In genomic region chr15:85125056-85125661, GRCh38 we compare ENCODE assay signal across 14 cellular contexts.
A peak's percentile ranks its signal among the peaks of the same experiment; 100 is the strongest.
DNase-seq lines count a peak whose midpoint lies in the region; ATAC-seq and TF ChIP-seq lines count a peak whose summit lies in the region.
"Had no signal": no experiment of that assay in that cellular context is flagged by ENCODE, and none has a peak within 500 bp of the region (broad histone marks: within the 10 kb centered on the region; RNA-seq: fewer than 3 reads in every experiment).

No MANE protein-coding gene starts in this region.

- no peaks in the 10 kb centered on the region for H3K9me3 Mint-ChIP-seq in GM23338
- no peaks in the 10 kb centered on the region for H3K9me3 Mint-ChIP-seq in progenitor cell of endocrine pancreas (ENCODE audit: low read depth)
- H3K9me3 Mint-ChIP-seq: activated naive CD8-positive, alpha-beta T cell treated with anti-CD3 and anti-CD28 coated beads for 36 hours; effector memory CD8-positive, alpha-beta T cell had no signal

- no peaks in the 10 kb centered on the region for H3K79me2 ChIP-seq in GM23338 (replicated peaks; ENCODE audit: insufficient read depth)

- no peaks in the 10 kb centered on the region for H3K9me3 ChIP-seq in spleen

- no peak for TF ChIP-seq CTCF in GM23338 (conservative IDR thresholded peaks at IDR 0.05; ENCODE audit: low read depth in 2 of 2)
- no peak for TF ChIP-seq CTCF in RWPE1 (conservative IDR thresholded peaks at IDR 0.05; ENCODE audit: low read depth)
- TF ChIP-seq CTCF in progenitor cell of endocrine pancreas (IDR thresholded peaks at IDR 0.05; ENCODE audit: unreplicated experiment): no peak
- no peak for TF ChIP-seq CTCF in spleen (IDR thresholded peaks at IDR 0.05 in 8 of 11, conservative IDR thresholded peaks at IDR 0.05 in 3 of 11)

- H3K4me3 ChIP-seq in GM23338: no peak overlapping the region
- no peak overlapping the region for H3K4me3 ChIP-seq in spleen

- H2AFZ ChIP-seq in GM23338: no peak overlapping the region

- CTCF ChIA-PET in RWPE1 (lab: Yijun Ruan, JAX): interaction anchor here (0.7 kb wide), 2 partner anchors 12 to 21 kb away, joined by 3 to 4 read pairs; no protein-coding TSS in a partner anchor

- peak; percentile 54 for DNase-seq in GM23338 (ENCODE audit: low spot score)
- peak; percentile 59 for DNase-seq in RWPE1 (ENCODE audit: low spot score)
- peak; percentile 33 for DNase-seq in fibroblast of gingiva (ENCODE audit: low read depth)
- DNase-seq in progenitor cell of endocrine pancreas (ENCODE audit: low spot score, unreplicated experiment): no peak
- no peak for DNase-seq in left lobe of liver (ENCODE audit: low spot score)
- DNase-seq in stimulated activated CD4-positive, alpha-beta T cell treated with anti-CD3 and anti-CD28 coated beads, Interleukin-4, amount 100 ng/mL, for 4 hours: no peak
- no peak for DNase-seq in spleen
- DNase-seq: activated naive CD8-positive, alpha-beta T cell treated with anti-CD3 and anti-CD28 coated beads for 36 hours; effector memory CD8-positive, alpha-beta T cell; NCI-H1417; small intestine had no signal

- H3K4me3 Mint-ChIP-seq in GM23338 (no peak overlapping the region), progenitor cell of endocrine pancreas (ENCODE audit: low read depth) (no peak overlapping the region)
- H3K4me3 Mint-ChIP-seq: activated naive CD8-positive, alpha-beta T cell treated with anti-CD3 and anti-CD28 coated beads for 36 hours; effector memory CD8-positive, alpha-beta T cell; nephron had no signal

- H3K27me3 Mint-ChIP-seq in GM23338 (ENCODE audit: insufficient read depth, low read depth, poor library complexity) (peaks cover 2% of the 10 kb centered on the region), progenitor cell of endocrine pancreas (no peaks in the 10 kb centered on the region)
- H3K27me3 Mint-ChIP-seq: activated naive CD8-positive, alpha-beta T cell treated with anti-CD3 and anti-CD28 coated beads for 36 hours; effector memory CD8-positive, alpha-beta T cell had no signal

- no peak overlapping the region for H3K27ac ChIP-seq in GM23338 (ENCODE audit: low read depth)
- H3K27ac ChIP-seq in RWPE1: no peak overlapping the region
- H3K27ac ChIP-seq in spleen: no peak overlapping the region
- H3K27ac ChIP-seq: HL-60 had no signal

- H3K9me2 ChIP-seq in GM23338 (ENCODE audit: insufficient read depth): no peaks in the 10 kb centered on the region

- H3K36me3 ChIP-seq in GM23338 (ENCODE audit: insufficient read depth) (no peaks in the 10 kb centered on the region), spleen (peaks cover 0 to 100% (median 28%) of the 10 kb centered on the region in 6 donors)

- H3K4me2 ChIP-seq in GM23338: no peak overlapping the region

- H3K27ac Mint-ChIP-seq in GM23338 (no peak overlapping the region), progenitor cell of endocrine pancreas (peak overlapping the region; percentile 69)
- H3K27ac Mint-ChIP-seq: activated naive CD8-positive, alpha-beta T cell treated with anti-CD3 and anti-CD28 coated beads for 36 hours; effector memory CD8-positive, alpha-beta T cell; nephron had no signal

- peak; percentile 66 for ATAC-seq in GM23338
- no peak for ATAC-seq in left lobe of liver
- ATAC-seq in GM21576 (IDR thresholded peaks at IDR 0.05; ENCODE audit: unreplicated experiment): no peak
- ATAC-seq: effector memory CD8-positive, alpha-beta T cell had no signal

- H3K36me3 Mint-ChIP-seq in GM23338 (ENCODE audit: low read depth) (peaks cover 18% of the 10 kb centered on the region), progenitor cell of endocrine pancreas (ENCODE audit: insufficient read depth) (peaks cover 28% of the 10 kb centered on the region)

- H3K4me1 ChIP-seq in GM23338 (ENCODE audit: insufficient read depth): no peaks in the 10 kb centered on the region; the same call in 1 of the 2 replicates
- no peaks in the 10 kb centered on the region for H3K4me1 ChIP-seq in spleen

- POLR2A ChIA-PET in RWPE1 (lab: Yijun Ruan, JAX; ENCODE audit: low non-redundant PET): no interaction called here

- WGBS in spleen, 5 donors: 81 to 96% (median 92%) methylated on average over 4 of the region's 4 CpGs

- intact Hi-C loops in spleen (cut with DNase I; ENCODE audit: low total_unique reads): no loop called here

- H3K27me3 ChIP-seq in GM23338 (ENCODE audit: insufficient read depth): no peaks in the 10 kb centered on the region
- H3K27me3 ChIP-seq in spleen (replicated peaks in 1 of 7): no peaks in the 10 kb centered on the region

- TF ChIP-seq POLR2A in spleen (IDR thresholded peaks at IDR 0.05): no peak

- H4K20me1 ChIP-seq in GM23338 (replicated peaks; ENCODE audit: insufficient read depth): no peaks in the 10 kb centered on the region

- H3K4me1 Mint-ChIP-seq in GM23338 (peaks cover 11% of the 10 kb centered on the region; the same call in 2 of the 3 replicates), progenitor cell of endocrine pancreas (ENCODE audit: low read depth) (peaks cover 6% of the 10 kb centered on the region)
- H3K4me1 Mint-ChIP-seq: activated naive CD8-positive, alpha-beta T cell treated with anti-CD3 and anti-CD28 coated beads for 36 hours; nephron had no signal

- no peaks in the 10 kb centered on the region for H3F3A ChIP-seq in GM23338 (replicated peaks; ENCODE audit: low read depth)

TF ChIP-seq in GM23338, 12 proteins besides CTCF, POLR2A, EP300 and RAD21 (continues in another document):
- TF ChIP-seq EZH2phosphoT487 (IDR thresholded peaks at IDR 0.05; ENCODE audit: unreplicated experiment): no peak
- no peak for TF ChIP-seq CREB1 (CRISPR knock-in tag; IDR thresholded peaks at IDR 0.05; ENCODE audit: low read depth)
- TF ChIP-seq NANOG (IDR thresholded peaks at IDR 0.05; ENCODE audit: borderline replicate concordance): no peak
- TF ChIP-seq POLR2AphosphoS5 (IDR thresholded peaks at IDR 0.05; ENCODE audit: low read depth): no peak
- TF ChIP-seq REST (IDR thresholded peaks at IDR 0.05; ENCODE audit: unreplicated experiment): no peak
- TF ChIP-seq ZNF331 (CRISPR knock-in tag; IDR thresholded peaks at IDR 0.05; ENCODE audit: low read depth): no peak
- no peak for TF ChIP-seq EZH2 (IDR thresholded peaks at IDR 0.05; ENCODE audit: low read depth, unreplicated experiment)
- no peak for TF ChIP-seq ZNF114 (CRISPR knock-in tag; IDR thresholded peaks at IDR 0.05)
- no peak for TF ChIP-seq JUNB (IDR thresholded peaks at IDR 0.05; ENCODE audit: unreplicated experiment)

Comparison
In these comparisons a context has a peak if more than half of its experiments do, and no peak if none do; other contexts are left out.
1. DNase-seq: peak in GM23338 (single experiment), RWPE1 (single experiment) and fibroblast of gingiva (single experiment); none in progenitor cell of endocrine pancreas (single experiment), left lobe of liver (single experiment), stimulated activated CD4-positive, alpha-beta T cell treated with anti-CD3 and anti-CD28 coated beads, Interleukin-4, amount 100 ng/mL, for 4 hours (0 of 2) and spleen (single experiment).